Comparison of ENCODE assay signal across 17 cellular contexts in the genomic region with DNA sequence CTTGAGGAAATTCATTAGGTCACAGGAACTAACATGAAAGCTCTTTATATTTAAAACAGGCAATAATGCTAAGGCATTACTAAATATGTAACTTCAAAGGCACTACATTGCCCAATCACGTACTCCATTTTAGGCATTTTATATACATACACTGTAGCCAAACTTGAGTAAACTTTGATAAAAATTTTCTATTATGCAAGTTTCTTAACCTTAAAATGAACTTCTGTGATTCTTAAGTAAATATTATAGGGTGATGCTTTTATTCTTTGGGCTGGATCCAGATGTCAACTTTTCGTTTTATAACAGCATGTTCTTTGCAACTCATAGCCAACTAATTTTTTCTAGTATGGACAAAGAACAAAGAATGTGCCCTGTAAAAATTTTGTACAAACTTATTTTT. TPM values are rescaled to one million over a fixed set of nuclear protein-coding genes. Genes with fewer than 3 reads are reported as not detected.
DNase-seq lines count a peak whose midpoint lies in the region; ATAC-seq, FAIRE-seq and TF ChIP-seq lines count a peak whose summit lies in the region.
"Had no signal": no experiment of that assay in that cellular context is flagged by ENCODE, and none has a peak within 500 bp of the region (broad histone marks: within the 10 kb centered on the region; RNA-seq: fewer than 3 reads in every experiment).

No MANE protein-coding gene starts in this region.

- H3K79me2 ChIP-seq in PC-3 (ENCODE audit: low read length), result no peaks in the 10 kb centered on the region

- POLR2A ChIA-PET in A549 (lab: Yijun Ruan, JAX) (interaction anchor here (2.1 kb wide), 1 partner anchor 549 kb away, joined by 5 read pairs; a partner anchor contains a TSS), PC-3 (lab: Charles Lee; ENCODE audit: unreplicated experiment) (no interaction called here)

- no peak for TF ChIP-seq CTCF in A549 (IDR thresholded peaks at IDR 0.05)
- TF ChIP-seq CTCF in PC-3 (conservative IDR thresholded peaks at IDR 0.05; ENCODE audit: low read depth, low read length), result no peak

- H3K36me3 ChIP-seq in PC-3 (ENCODE audit: low read depth, low read length), result no peaks in the 10 kb centered on the region
- H3K36me3 ChIP-seq: BLaER1 treated with 17β-estradiol and CSF1 and Interleukin-3, amounts not matched to agents 10 nM and 100 nM had no signal

- TF ChIP-seq POLR2A in A549 (IDR thresholded peaks at IDR 0.05; ENCODE audit: low read length), result no peak

- no peak for TF ChIP-seq EP300 in A549 (IDR thresholded peaks at IDR 0.05)

- H3K4me1 ChIP-seq in A549, result peaks cover 13% of the 10 kb centered on the region; the same call in 1 of the 3 replicates
- H3K4me1 ChIP-seq in PC-3 (ENCODE audit: insufficient read depth, low read length), result peaks cover 7% of the 10 kb centered on the region
- H3K4me1 ChIP-seq: BLaER1 treated with 17β-estradiol and CSF1 and Interleukin-3, amounts not matched to agents 10 nM and 100 nM had no signal

- TF ChIP-seq RAD21 in A549 (conservative IDR thresholded peaks at IDR 0.05 in 1 of 2, IDR thresholded peaks at IDR 0.05 in 1 of 2), result no peak

- H3K27ac ChIP-seq in A549 (no peak overlapping the region), PC-3 (ENCODE audit: low read length) (no peak overlapping the region)
- H3K27ac ChIP-seq: BLaER1 treated with 17β-estradiol and CSF1 and Interleukin-3, amounts not matched to agents 10 nM and 100 nM had no signal

- H3K9me3 ChIP-seq in A549, result no peaks in the 10 kb centered on the region
- H3K9me3 ChIP-seq in PC-3 (ENCODE audit: low read length), result no peaks in the 10 kb centered on the region
- H3K9me3 ChIP-seq: BLaER1 treated with 17β-estradiol and CSF1 and Interleukin-3, amounts not matched to agents 10 nM and 100 nM had no signal

- no peaks in the 10 kb centered on the region for H3K9me2 ChIP-seq in PC-3 (replicated peaks; ENCODE audit: low read length)

- CTCF ChIA-PET in A549 (lab: Yijun Ruan, JAX) (interaction anchor here (3.6 kb wide), 1 partner anchor 548 kb away, joined by 19 read pairs; a partner anchor contains a TSS), PC-3 (lab: Charles Lee) (no interaction called here)

- intact Hi-C loops in PC-3 (cut with micrococcal nuclease), result no loop called here

- no peak overlapping the region for H3K9ac ChIP-seq in PC-3 (ENCODE audit: low read length)
- H3K9ac ChIP-seq: BLaER1 treated with 17β-estradiol and CSF1 and Interleukin-3, amounts not matched to agents 10 nM and 100 nM had no signal

- no peaks in the 10 kb centered on the region for H4K20me1 ChIP-seq in PC-3 (ENCODE audit: low read length)
- H4K20me1 ChIP-seq: BLaER1 treated with 17β-estradiol and CSF1 and Interleukin-3, amounts not matched to agents 10 nM and 100 nM had no signal

- H2AFZ ChIP-seq in PC-3 (ENCODE audit: low read length), result no peak overlapping the region

- H3F3A ChIP-seq in PC-3 (ENCODE audit: low read length, unreplicated experiment), result no peaks in the 10 kb centered on the region

- no peaks in the 10 kb centered on the region for H3K27me3 ChIP-seq in PC-3 (ENCODE audit: low read length)
- H3K27me3 ChIP-seq: BLaER1 treated with 17β-estradiol and CSF1 and Interleukin-3, amounts not matched to agents 10 nM and 100 nM had no signal

- no peak for DNase-seq in A549 (ENCODE audit: low read depth in 1 of 2, low spot score in 1 of 2)
- DNase-seq in PC-3, result peak; percentile 7
- DNase-seq in fibroblast of gingiva (ENCODE audit: low read depth), result peak; percentile 9
- peak; percentile 32 for DNase-seq in left kidney (ENCODE audit: low read depth, low spot score)
- no peak for DNase-seq in D341Med (ENCODE audit: low spot score)
- DNase-seq in epidermal melanocyte (ENCODE audit: insufficient read length, low spot score), result no peak
- no peak for DNase-seq in CD1c-positive myeloid dendritic cell (ENCODE audit: extremely low spot score)
- no peak for DNase-seq in activated T-cell treated with anti-CD3 and anti-CD28 coated beads, Interleukin-2, amount 50 U/mL, for 1 hour
- DNase-seq: 8988T, DMS153, EL, H7, Kasumi-1, NCI-H187, NCI-H446, NCI-H69 had no signal

- no peak for FAIRE-seq in A549 (lab: Jason Lieb, UNC)

- no peak for ATAC-seq in A549
- ATAC-seq in PC-3, result no peak

- 6% methylated on average over 2 of the region's 2 CpGs for WGBS in A549 (ENCODE audit: missing lambda C conversion rate)

- H3K4me2 ChIP-seq in A549, result peak overlapping the region; percentile 10; the same call in 1 of the 3 replicates
- H3K4me2 ChIP-seq in PC-3 (ENCODE audit: low read length), result no peak overlapping the region
- H3K4me2 ChIP-seq: BLaER1 treated with 17β-estradiol and CSF1 and Interleukin-3, amounts not matched to agents 10 nM and 100 nM had no signal

- H3K4me3 ChIP-seq in A549 (no peak overlapping the region), PC-3 (ENCODE audit: low read length) (no peak overlapping the region)
- H3K4me3 ChIP-seq: BLaER1 treated with 17β-estradiol and CSF1 and Interleukin-3, amounts not matched to agents 10 nM and 100 nM had no signal

- no TSS peak for BruUV-seq in PC-3 (replicated peaks; lab: Mats Ljungman, UMichigan)

TF ChIP-seq in A549, 52 proteins besides CTCF, POLR2A, EP300 and RAD21:
- TF ChIP-seq POLR2AphosphoS2 (conservative IDR thresholded peaks at IDR 0.05; ENCODE audit: low read length) (no peak), JUN (IDR thresholded peaks at IDR 0.05) (no peak), ZC3H11A (IDR thresholded peaks at IDR 0.05) (no peak), NFE2L2 (conservative IDR thresholded peaks at IDR 0.05; ENCODE audit: low read length) (no peak), PHF8 (IDR thresholded peaks at IDR 0.05; ENCODE audit: borderline replicate concordance, low read depth) (no peak), ZSCAN20 (CRISPR knock-in tag; IDR thresholded peaks at IDR 0.05) (no peak)
- TF ChIP-seq, protein P1, sequence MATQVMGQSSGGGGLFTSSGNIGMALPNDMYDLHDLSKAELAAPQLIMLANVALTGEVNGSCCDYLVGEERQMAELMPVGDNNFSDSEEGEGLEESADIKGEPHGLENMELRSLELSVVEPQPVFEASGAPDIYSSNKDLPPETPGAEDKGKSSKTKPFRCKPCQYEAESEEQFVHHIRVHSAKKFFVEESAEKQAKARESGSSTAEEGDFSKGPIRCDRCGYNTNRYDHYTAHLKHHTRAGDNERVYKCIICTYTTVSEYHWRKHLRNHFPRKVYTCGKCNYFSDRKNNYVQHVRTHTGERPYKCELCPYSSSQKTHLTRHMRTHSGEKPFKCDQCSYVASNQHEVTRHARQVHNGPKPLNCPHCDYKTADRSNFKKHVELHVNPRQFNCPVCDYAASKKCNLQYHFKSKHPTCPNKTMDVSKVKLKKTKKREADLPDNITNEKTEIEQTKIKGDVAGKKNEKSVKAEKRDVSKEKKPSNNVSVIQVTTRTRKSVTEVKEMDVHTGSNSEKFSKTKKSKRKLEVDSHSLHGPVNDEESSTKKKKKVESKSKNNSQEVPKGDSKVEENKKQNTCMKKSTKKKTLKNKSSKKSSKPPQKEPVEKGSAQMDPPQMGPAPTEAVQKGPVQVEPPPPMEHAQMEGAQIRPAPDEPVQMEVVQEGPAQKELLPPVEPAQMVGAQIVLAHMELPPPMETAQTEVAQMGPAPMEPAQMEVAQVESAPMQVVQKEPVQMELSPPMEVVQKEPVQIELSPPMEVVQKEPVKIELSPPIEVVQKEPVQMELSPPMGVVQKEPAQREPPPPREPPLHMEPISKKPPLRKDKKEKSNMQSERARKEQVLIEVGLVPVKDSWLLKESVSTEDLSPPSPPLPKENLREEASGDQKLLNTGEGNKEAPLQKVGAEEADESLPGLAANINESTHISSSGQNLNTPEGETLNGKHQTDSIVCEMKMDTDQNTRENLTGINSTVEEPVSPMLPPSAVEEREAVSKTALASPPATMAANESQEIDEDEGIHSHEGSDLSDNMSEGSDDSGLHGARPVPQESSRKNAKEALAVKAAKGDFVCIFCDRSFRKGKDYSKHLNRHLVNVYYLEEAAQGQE (IDR thresholded peaks at IDR 0.05), result no peak
- TF ChIP-seq, protein P2, sequence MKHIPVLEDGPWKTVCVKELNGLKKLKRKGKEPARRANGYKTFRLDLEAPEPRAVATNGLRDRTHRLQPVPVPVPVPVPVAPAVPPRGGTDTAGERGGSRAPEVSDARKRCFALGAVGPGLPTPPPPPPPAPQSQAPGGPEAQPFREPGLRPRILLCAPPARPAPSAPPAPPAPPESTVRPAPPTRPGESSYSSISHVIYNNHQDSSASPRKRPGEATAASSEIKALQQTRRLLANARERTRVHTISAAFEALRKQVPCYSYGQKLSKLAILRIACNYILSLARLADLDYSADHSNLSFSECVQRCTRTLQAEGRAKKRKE (CRISPR knock-in tag; IDR thresholded peaks at IDR 0.05; ENCODE audit: low read depth), result no peak
- TF ChIP-seq, protein P3, sequence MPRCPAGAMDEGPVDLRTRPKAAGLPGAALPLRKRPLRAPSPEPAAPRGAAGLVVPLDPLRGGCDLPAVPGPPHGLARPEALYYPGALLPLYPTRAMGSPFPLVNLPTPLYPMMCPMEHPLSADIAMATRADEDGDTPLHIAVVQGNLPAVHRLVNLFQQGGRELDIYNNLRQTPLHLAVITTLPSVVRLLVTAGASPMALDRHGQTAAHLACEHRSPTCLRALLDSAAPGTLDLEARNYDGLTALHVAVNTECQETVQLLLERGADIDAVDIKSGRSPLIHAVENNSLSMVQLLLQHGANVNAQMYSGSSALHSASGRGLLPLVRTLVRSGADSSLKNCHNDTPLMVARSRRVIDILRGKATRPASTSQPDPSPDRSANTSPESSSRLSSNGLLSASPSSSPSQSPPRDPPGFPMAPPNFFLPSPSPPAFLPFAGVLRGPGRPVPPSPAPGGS (IDR thresholded peaks at IDR 0.05), result no peak
- TF ChIP-seq, protein P4, sequence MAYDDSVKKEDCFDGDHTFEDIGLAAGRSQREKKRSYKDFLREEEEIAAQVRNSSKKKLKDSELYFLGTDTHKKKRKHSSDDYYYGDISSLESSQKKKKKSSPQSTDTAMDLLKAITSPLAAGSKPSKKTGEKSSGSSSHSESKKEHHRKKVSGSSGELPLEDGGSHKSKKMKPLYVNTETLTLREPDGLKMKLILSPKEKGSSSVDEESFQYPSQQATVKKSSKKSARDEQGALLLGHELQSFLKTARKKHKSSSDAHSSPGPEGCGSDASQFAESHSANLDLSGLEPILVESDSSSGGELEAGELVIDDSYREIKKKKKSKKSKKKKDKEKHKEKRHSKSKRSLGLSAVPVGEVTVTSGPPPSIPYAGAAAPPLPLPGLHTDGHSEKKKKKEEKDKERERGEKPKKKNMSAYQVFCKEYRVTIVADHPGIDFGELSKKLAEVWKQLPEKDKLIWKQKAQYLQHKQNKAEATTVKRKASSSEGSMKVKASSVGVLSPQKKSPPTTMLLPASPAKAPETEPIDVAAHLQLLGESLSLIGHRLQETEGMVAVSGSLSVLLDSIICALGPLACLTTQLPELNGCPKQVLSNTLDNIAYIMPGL (CRISPR knock-in tag; IDR thresholded peaks at IDR 0.05; ENCODE audit: borderline replicate concordance), result no peak
TF ChIP-seq in A549: peak in this region for 0.

RNA-seq across cellular contexts. Expression of a gene that starts 28.3 kb away (rescaled TPM):
- 11.4 and 18.1 TPM in 2 replicates for polyA plus RNA-seq in A549 (2011; rRNA removed)
- polyA plus RNA-seq in A549 (2012; cell fraction: cytosol; rRNA removed), result 1.6 and 1.7 TPM in 2 replicates
- 1.8 and 2.2 TPM in 2 replicates for polyA plus RNA-seq in A549 (2012; cell fraction: nucleus; rRNA removed)
- 8.2 to 8.8 TPM (median 8.7 TPM) in 3 replicates for polyA plus RNA-seq in A549 (2017; fragmentation: RNase III; extraction: RNeasy Plus Mini Kit Qiagen cat#74134 plus additional on column Dnase treatment)
- polyA minus RNA-seq in A549 (2011; rRNA and poly(A)+ RNA removed), result 2.9 and 3.6 TPM in 2 replicates
- 3.6 and 10.6 TPM in 2 replicates for total RNA-seq in PC-3 (2014; rRNA removed)

Comparison
In these comparisons a context has a peak if more than half of its experiments do, and no peak if none do; other contexts are left out.
1. DNase-seq: peak in PC-3 (single experiment), fibroblast of gingiva (single experiment) and left kidney (single experiment); none in A549 (0 of 2), D341Med (single experiment), epidermal melanocyte (single experiment), CD1c-positive myeloid dendritic cell (single experiment) and activated T-cell treated with anti-CD3 and anti-CD28 coated beads, Interleukin-2, amount 50 U/mL, for 1 hour (single experiment).